Comparison of ENCODE assay signal across 1 cellular context in genomic region chr7:134514663-134515062, GRCh38.
TF ChIP-seq lines count a peak whose summit lies in the region.

No MANE protein-coding gene starts in this region.

TF ChIP-seq in GM12891, 5 proteins besides CTCF, POLR2A, EP300 and RAD21 (continued from another document):
- no peak for TF ChIP-seq PAX5 (IDR thresholded peaks at IDR 0.05; ENCODE audit: insufficient read depth, low read length, severe bottlenecking)
- TF ChIP-seq SPI1 (IDR thresholded peaks at IDR 0.05; ENCODE audit: low read depth, low read length), result no peak
